In the genomic region with DNA sequence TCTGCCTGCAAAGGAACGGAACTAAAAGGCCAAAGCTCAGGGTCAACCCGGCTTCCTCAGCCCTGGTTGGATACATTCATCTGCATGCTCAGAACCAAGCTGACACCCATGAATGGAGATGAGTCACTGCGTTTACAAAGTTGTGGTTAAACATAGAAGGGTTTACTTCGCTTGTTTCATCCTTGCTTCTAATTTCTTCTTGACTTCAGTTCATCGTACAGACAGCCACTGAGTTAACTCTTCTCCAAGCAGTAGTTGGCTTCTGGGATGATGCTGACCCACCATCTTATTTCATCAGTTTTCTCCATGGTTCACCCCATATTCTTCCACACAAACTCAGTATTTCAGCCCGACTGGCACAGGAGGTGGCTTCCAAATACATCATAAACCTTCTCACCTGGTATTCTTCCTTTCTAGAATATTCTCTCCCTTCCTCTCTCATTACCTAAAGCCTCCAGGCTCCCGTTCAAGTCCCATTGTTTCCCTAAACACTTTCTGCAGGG, we compare ENCODE assay signal across 11 cellular contexts.
DNase-seq lines count a peak whose midpoint lies in the region; ATAC-seq and TF ChIP-seq lines count a peak whose summit lies in the region.
"Had no signal": no experiment of that assay in that cellular context is flagged by ENCODE, and none has a peak within 500 bp of the region (broad histone marks: within the 10 kb centered on the region; RNA-seq: fewer than 3 reads in every experiment).

No MANE protein-coding gene starts in this region.

- POLR2A ChIA-PET in AG04450 (lab: Yijun Ruan, JAX): no interaction called here
- POLR2A ChIA-PET in naive thymus-derived CD4-positive, alpha-beta T cell (lab: Charles Lee): no interaction called here

- H3K27ac ChIP-seq in AG04450 (ENCODE audit: low read depth, low read length): peak overlapping the region; percentile 39
- H3K27ac ChIP-seq in naive thymus-derived CD4-positive, alpha-beta T cell (ENCODE audit: low read depth, low read length): no peak overlapping the region
- H3K27ac ChIP-seq: pancreas had no signal

- no peak for TF ChIP-seq CTCF in AG04450 (IDR thresholded peaks at IDR 0.05; ENCODE audit: low read depth, low read length)

- H3K4me3 Mint-ChIP-seq in activated T-helper 17 cell treated with anti-CD3 and anti-CD28 coated beads, Interleukin-2, amount 50 U/mL, for 72 hours: no peak overlapping the region
- H3K4me3 Mint-ChIP-seq in naive thymus-derived CD4-positive, alpha-beta T cell: no peak overlapping the region

- H3K4me1 ChIP-seq in naive thymus-derived CD4-positive, alpha-beta T cell (ENCODE audit: control insufficient read depth in 2 of 2, insufficient read depth in 2 of 2, low read length in 2 of 2): no peaks in the 10 kb centered on the region
- H3K4me1 ChIP-seq: pancreas had no signal

- no peak overlapping the region for H3K4me3 ChIP-seq in AG04450 (ENCODE audit: low read depth, low read length)
- H3K4me3 ChIP-seq in naive thymus-derived CD4-positive, alpha-beta T cell (ENCODE audit: low read length): no peak overlapping the region
- H3K4me3 ChIP-seq: pancreas had no signal

- no peaks in the 10 kb centered on the region for H3K27me3 ChIP-seq in AG04450 (ENCODE audit: control insufficient read depth, insufficient read depth, low read length)
- no peaks in the 10 kb centered on the region for H3K27me3 ChIP-seq in naive thymus-derived CD4-positive, alpha-beta T cell (ENCODE audit: control insufficient read depth in 2 of 2, insufficient read depth in 2 of 2, low read length in 2 of 2)
- H3K27me3 ChIP-seq: pancreas had no signal

- CTCF ChIA-PET in AG04450 (lab: Charles Lee): interaction anchor here (0.7 kb wide), 1 partner anchor 657 kb away, joined by 3 read pairs; no protein-coding TSS in a partner anchor
- CTCF ChIA-PET in naive thymus-derived CD4-positive, alpha-beta T cell (lab: Charles Lee): no interaction called here

- no peaks in the 10 kb centered on the region for H3K36me3 Mint-ChIP-seq in activated T-helper 17 cell treated with anti-CD3 and anti-CD28 coated beads, Interleukin-2, amount 50 U/mL, for 72 hours (ENCODE audit: low read depth)
- H3K36me3 Mint-ChIP-seq in naive thymus-derived CD4-positive, alpha-beta T cell: no peaks in the 10 kb centered on the region
- H3K36me3 Mint-ChIP-seq: activated naive CD4-positive, alpha-beta T cell treated with anti-CD3 and anti-CD28 coated beads, Interleukin-2, amount 50 U/mL, for 72 hours had no signal

- no peaks in the 10 kb centered on the region for H3K4me1 Mint-ChIP-seq in activated T-helper 17 cell treated with anti-CD3 and anti-CD28 coated beads, Interleukin-2, amount 50 U/mL, for 72 hours
- H3K4me1 Mint-ChIP-seq in naive thymus-derived CD4-positive, alpha-beta T cell: no peaks in the 10 kb centered on the region

- peaks cover 27% of the 10 kb centered on the region for H3K9me3 ChIP-seq in AG04450 (ENCODE audit: control insufficient read depth, insufficient read depth, low read length)
- no peaks in the 10 kb centered on the region for H3K9me3 ChIP-seq in naive thymus-derived CD4-positive, alpha-beta T cell (ENCODE audit: control insufficient read depth in 2 of 3, low read length in 3 of 3)
- H3K9me3 ChIP-seq: pancreas had no signal

- H3K36me3 ChIP-seq in naive thymus-derived CD4-positive, alpha-beta T cell (ENCODE audit: control insufficient read depth in 2 of 3, insufficient read depth in 3 of 3, low read length in 3 of 3): no peaks in the 10 kb centered on the region
- H3K36me3 ChIP-seq: pancreas had no signal

- intact Hi-C loops in naive thymus-derived CD4-positive, alpha-beta T cell (cut with micrococcal nuclease): loop anchor here in 1 of 2 donors (5.0 kb wide), 2 partner anchors 343 to 677 kb away; no protein-coding TSS in a partner anchor

- peak; percentile 41 for DNase-seq in AG04450 (ENCODE audit: low read depth, low spot score)
- peak; percentile 55 for DNase-seq in HT-29 (ENCODE audit: low spot score)
- DNase-seq in islet precursor cell: peak; percentile 54
- DNase-seq in naive thymus-derived CD4-positive, alpha-beta T cell: no peak
- DNase-seq in stimulated activated CD4-positive, alpha-beta T cell treated with anti-CD3 and anti-CD28 coated beads, Interleukin-4, amount 100 ng/mL, for 24 hours: no peak
- DNase-seq: effector CD4-positive, alpha-beta T cell had no signal

- no peak overlapping the region for H3K27ac Mint-ChIP-seq in activated T-helper 17 cell treated with anti-CD3 and anti-CD28 coated beads, Interleukin-2, amount 50 U/mL, for 72 hours
- no peak overlapping the region for H3K27ac Mint-ChIP-seq in naive thymus-derived CD4-positive, alpha-beta T cell
- H3K27ac Mint-ChIP-seq: activated naive CD4-positive, alpha-beta T cell treated with anti-CD3 and anti-CD28 coated beads, Interleukin-2, amount 50 U/mL, for 72 hours had no signal

- no peaks in the 10 kb centered on the region for H3K9me3 Mint-ChIP-seq in activated T-helper 17 cell treated with anti-CD3 and anti-CD28 coated beads, Interleukin-2, amount 50 U/mL, for 72 hours
- H3K9me3 Mint-ChIP-seq in naive thymus-derived CD4-positive, alpha-beta T cell: no peaks in the 10 kb centered on the region
- H3K9me3 Mint-ChIP-seq: activated naive CD4-positive, alpha-beta T cell treated with anti-CD3 and anti-CD28 coated beads, Interleukin-2, amount 50 U/mL, for 72 hours had no signal

- ATAC-seq in activated T-helper 17 cell treated with anti-CD3 and anti-CD28 coated beads, Interleukin-2, amount 50 U/mL, for 72 hours (replicated peaks): peak; percentile 45
- no peak for ATAC-seq in naive thymus-derived CD4-positive, alpha-beta T cell
- ATAC-seq in GM19455 (IDR thresholded peaks at IDR 0.05; ENCODE audit: unreplicated experiment) (no peak), GM18502 (IDR thresholded peaks at IDR 0.05; ENCODE audit: poor library complexity, unreplicated experiment) (no peak)

- H3K27me3 Mint-ChIP-seq in activated T-helper 17 cell treated with anti-CD3 and anti-CD28 coated beads, Interleukin-2, amount 50 U/mL, for 72 hours: peaks cover 28% of the 10 kb centered on the region
- peaks cover 21 to 55% (median 30%) of the 10 kb centered on the region in 5 donors for H3K27me3 Mint-ChIP-seq in naive thymus-derived CD4-positive, alpha-beta T cell

Comparison
In these comparisons a context has a peak if more than half of its experiments do, and no peak if none do; other contexts are left out.
1. DNase-seq: peak in AG04450 (single experiment), HT-29 (single experiment) and islet precursor cell (single experiment); none in naive thymus-derived CD4-positive, alpha-beta T cell (0 of 9) and stimulated activated CD4-positive, alpha-beta T cell treated with anti-CD3 and anti-CD28 coated beads, Interleukin-4, amount 100 ng/mL, for 24 hours (single experiment).